ENCODE assay signal across 9 cellular contexts in genomic region chr20:3798405-3798768, GRCh38. TPM values are rescaled to one million over a fixed set of nuclear protein-coding genes. Genes with fewer than 3 reads are reported as not detected.
DNase-seq lines count a peak whose midpoint lies in the region; ATAC-seq and TF ChIP-seq lines count a peak whose summit lies in the region.
"Had no signal": no experiment of that assay in that cellular context is flagged by ENCODE, and none has a peak within 500 bp of the region (broad histone marks: within the 10 kb centered on the region; RNA-seq: fewer than 3 reads in every experiment).

No MANE protein-coding gene starts in this region.

- DNase-seq in MM.1S: no peak
- DNase-seq in natural killer cell: no peak
- DNase-seq in effector CD4-positive, alpha-beta T cell: no peak
- DNase-seq in stimulated activated CD4-positive, alpha-beta T cell treated with anti-CD3 and anti-CD28 coated beads, Interleukin-12 subunit alpha, Interleukin-12 subunit beta, amount 100 ng/mL, for 4 hours: no peak
- DNase-seq in GM10266 (ENCODE audit: extremely low spot score): no peak
- DNase-seq: GDM1 had no signal

- H3K9ac ChIP-seq in BLaER1 (0 out of 2 replicates have a peak overlapping the region, but pooled peaks have one; percentile 84), MM.1S (ENCODE audit: low read length) (peak overlapping the region; percentile 75), duodenal mucosa (ENCODE audit: low read depth in 1 of 2, low read length in 2 of 2) (peak overlapping the region; percentile 15 to 62)

- H3K9me3 Mint-ChIP-seq in natural killer cell: no peaks in the 10 kb centered on the region

- H3K27ac Mint-ChIP-seq in natural killer cell: peak overlapping the region; percentile 96

- no peak for TF ChIP-seq CTCF in MM.1S (IDR thresholded peaks at IDR 0.05; ENCODE audit: low read length)
- no peak for TF ChIP-seq CTCF in natural killer cell (IDR thresholded peaks at IDR 0.05)
- TF ChIP-seq CTCF in GM10266 (IDR thresholded peaks at IDR 0.05; ENCODE audit: control insufficient read depth, insufficient read depth, low read depth, missing control alignments): no peak

- H3K27me3 Mint-ChIP-seq in natural killer cell (ENCODE audit: low read depth in 2 of 2): no peaks in the 10 kb centered on the region

- H3K36me3 Mint-ChIP-seq in natural killer cell: peaks cover 9% of the 10 kb centered on the region

- H2AFZ ChIP-seq in MM.1S (ENCODE audit: low read length): no peak overlapping the region

- no peaks in the 10 kb centered on the region for H3K9me3 ChIP-seq in BLaER1
- no peaks in the 10 kb centered on the region for H3K9me3 ChIP-seq in MM.1S (replicated peaks; ENCODE audit: insufficient read depth, low read length)
- H3K9me3 ChIP-seq in duodenal mucosa (ENCODE audit: control insufficient read depth in 1 of 2, low read length in 2 of 2): no peaks in the 10 kb centered on the region

- ATAC-seq in natural killer cell (no peak), GM21390 (IDR thresholded peaks at IDR 0.05; ENCODE audit: unreplicated experiment) (no peak)

- H3K4me3 ChIP-seq in BLaER1 (no peak overlapping the region), MM.1S (ENCODE audit: low read length) (peak overlapping the region; percentile 90), duodenal mucosa (ENCODE audit: low read depth in 1 of 2, low read length in 2 of 2) (peak overlapping the region; percentile 40 to 89)

- H3K27me3 ChIP-seq in BLaER1: no peaks in the 10 kb centered on the region
- H3K27me3 ChIP-seq in MM.1S (replicated peaks; ENCODE audit: insufficient read depth, low read length): no peaks in the 10 kb centered on the region
- no peaks in the 10 kb centered on the region for H3K27me3 ChIP-seq in duodenal mucosa (ENCODE audit: control insufficient read depth in 1 of 2, insufficient read depth in 2 of 2, low read length in 2 of 2)

- intact Hi-C loops in natural killer cell (cut with micrococcal nuclease): loop anchor here (5.0 kb wide), 1 partner anchor 49 kb away; the partner anchor contains the start of gene MAVS

- H3K27ac ChIP-seq in BLaER1 (no peak overlapping the region), MM.1S (ENCODE audit: low read length) (peak overlapping the region; percentile 94; the same call in 1 of the 2 replicates), duodenal mucosa (ENCODE audit: low read depth, low read length) (peak overlapping the region; percentile 23)

- no peaks in the 10 kb centered on the region for H3K9me2 ChIP-seq in MM.1S (replicated peaks; ENCODE audit: insufficient read depth, low read length)

- peak overlapping the region; percentile 97 for H3K4me2 ChIP-seq in BLaER1
- H3K4me2 ChIP-seq in MM.1S (ENCODE audit: low read depth, low read length): peak overlapping the region; percentile 88

- peaks cover 30 to 60% of the 10 kb centered on the region in 2 donors for H3K4me1 Mint-ChIP-seq in natural killer cell

- H3K4me3 Mint-ChIP-seq in natural killer cell: peak overlapping the region; percentile 97

- peaks cover 21% of the 10 kb centered on the region for H3F3A ChIP-seq in MM.1S (ENCODE audit: insufficient read depth, low read length)

- H3K79me2 ChIP-seq in MM.1S (ENCODE audit: low read length): peaks cover 49% of the 10 kb centered on the region

- H4K20me1 ChIP-seq in BLaER1: peaks cover 7% of the 10 kb centered on the region; the same call in 1 of the 2 replicates
- no peaks in the 10 kb centered on the region for H4K20me1 ChIP-seq in MM.1S (ENCODE audit: insufficient read depth, low read length)

- H3K36me3 ChIP-seq in BLaER1 (peaks cover 51% of the 10 kb centered on the region), MM.1S (replicated peaks; ENCODE audit: insufficient read depth, low read length) (peaks cover 3% of the 10 kb centered on the region), duodenal mucosa (ENCODE audit: control insufficient read depth in 1 of 2, insufficient read depth in 2 of 2, low read length in 2 of 2) (peaks cover 27 to 32% of the 10 kb centered on the region in 2 donors)

- peaks cover 74% of the 10 kb centered on the region for H3K4me1 ChIP-seq in BLaER1
- H3K4me1 ChIP-seq in MM.1S (ENCODE audit: low read length): peaks cover 32% of the 10 kb centered on the region
- H3K4me1 ChIP-seq in duodenal mucosa (ENCODE audit: control insufficient read depth in 1 of 2, insufficient read depth in 2 of 2, low read length in 2 of 2): peaks cover 38 to 46% of the 10 kb centered on the region in 2 donors

RNA-seq across cellular contexts. Expression of gene CDC25B, which starts 2.3 kb away (rescaled TPM):
- total RNA-seq in natural killer cell: 100 to 1,000 TPM; 123 to 147 (median 143) TPM

RNA-seq across cellular contexts. Expression of gene CENPB, which starts 11.8 kb away (rescaled TPM):
- total RNA-seq in natural killer cell: 10 to 100 TPM; 46.7 to 62.6 (median 55.4) TPM

RNA-seq across cellular contexts. Expression of gene SPEF1, which starts 17.1 kb away (rescaled TPM):
- total RNA-seq in natural killer cell: under 1 TPM in 1 of 3 donors, not detected in 2; 0.23 TPM

RNA-seq across cellular contexts. Expression of gene AP5S1, which starts 22.0 kb away (rescaled TPM):
- total RNA-seq in natural killer cell: 10 to 100 TPM in 2 of 3 donors, 1 to 10 TPM in 1; 7.9 to 12.3 (median 12.1) TPM

RNA-seq across cellular contexts. Expression of gene ADISSP, which starts 30.8 kb away (rescaled TPM):
- total RNA-seq in natural killer cell: 10 to 100 TPM; 10.1 to 13.5 (median 12.3) TPM
